ENCODE assay signal across 9 cellular contexts in the genomic region with DNA sequence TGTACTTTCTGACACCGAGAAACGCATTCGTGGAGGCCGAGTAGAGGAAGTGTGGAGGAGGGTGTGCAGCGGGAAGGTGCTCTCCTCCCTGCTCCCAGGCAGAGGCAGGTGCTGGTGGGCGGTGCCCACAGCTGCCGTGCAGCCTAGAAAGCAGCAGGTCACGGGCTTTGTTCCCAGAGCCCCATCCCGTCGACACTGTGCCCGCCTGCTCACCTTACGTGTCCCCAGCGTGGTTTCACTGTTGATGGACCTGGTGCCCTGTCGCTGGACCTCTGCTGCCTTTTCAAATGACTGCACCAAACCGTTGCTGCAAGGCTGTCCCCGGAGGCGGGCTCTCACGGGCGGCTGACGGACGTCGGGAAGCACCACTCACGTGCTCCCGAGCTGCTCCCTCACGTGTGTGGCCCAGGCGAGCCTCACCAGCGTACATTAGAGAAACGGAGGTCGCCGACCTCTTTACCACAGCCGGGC. TPM values are rescaled to one million over a fixed set of nuclear protein-coding genes. Genes with fewer than 3 reads are reported as not detected.
DNase-seq lines count a peak whose midpoint lies in the region; ATAC-seq, FAIRE-seq and TF ChIP-seq lines count a peak whose summit lies in the region.
"Had no signal": no experiment of that assay in that cellular context is flagged by ENCODE, and none has a peak within 500 bp of the region (broad histone marks: within the 10 kb centered on the region; RNA-seq: fewer than 3 reads in every experiment).

No MANE protein-coding gene starts in this region.

- no peak for ATAC-seq in HepG2
- no peak for ATAC-seq in right lobe of liver
- ATAC-seq in activated T-helper 17 cell treated with anti-CD3 and anti-CD28 coated beads, Interleukin-2, amount 50 U/mL, for 72 hours (replicated peaks): peak; percentile 38
- peak; percentile 44 for ATAC-seq in stimulated activated memory B cell treated with anti-CD40 and anti-IgM and Interleukin-4, amounts not matched to agents 10 μg/mL and 1 μg/mL and 100 μg/mL, for 72 hours

- no peak for TF ChIP-seq RAD21 in HepG2 (CRISPR knock-in tag; IDR thresholded peaks at IDR 0.05)

- H3K4me3 ChIP-seq in HepG2 (replicated peaks in 1 of 3; ENCODE audit: insufficient read depth in 1 of 3, low read depth in 2 of 3, low read length in 3 of 3): no peak overlapping the region
- H3K4me3 ChIP-seq in right lobe of liver: no peak overlapping the region

- H3K4me1 ChIP-seq in HepG2 (ENCODE audit: insufficient read depth, low read length) (peaks cover 27% of the 10 kb centered on the region), right lobe of liver (no peaks in the 10 kb centered on the region)

- no TSS peak for BruUV-seq in HepG2 (replicated peaks; lab: Mats Ljungman, UMichigan)

- no peaks in the 10 kb centered on the region for H4K20me1 ChIP-seq in HepG2 (ENCODE audit: insufficient read depth, low read length)

- in situ Hi-C loops in HepG2 (cut with HindIII; ENCODE audit: extremely low pct_ligation_motif_present, low pct_unique_long_range_greater_than_20kb): no loop called here

- H3K27me3 Mint-ChIP-seq in activated T-helper 17 cell treated with anti-CD3 and anti-CD28 coated beads, Interleukin-2, amount 50 U/mL, for 72 hours: no peaks in the 10 kb centered on the region
- H3K27me3 Mint-ChIP-seq in stimulated activated memory B cell treated with anti-CD40 and anti-IgM and Interleukin-4, amounts not matched to agents 10 μg/mL and 1 μg/mL and 100 μg/mL, for 72 hours: no peaks in the 10 kb centered on the region
- H3K27me3 Mint-ChIP-seq: naive B cell had no signal

- peaks cover 5% of the 10 kb centered on the region for H3K4me1 Mint-ChIP-seq in activated T-helper 17 cell treated with anti-CD3 and anti-CD28 coated beads, Interleukin-2, amount 50 U/mL, for 72 hours
- peaks cover 33% of the 10 kb centered on the region for H3K4me1 Mint-ChIP-seq in stimulated activated memory B cell treated with anti-CD40 and anti-IgM and Interleukin-4, amounts not matched to agents 10 μg/mL and 1 μg/mL and 100 μg/mL, for 72 hours

- H3K79me2 ChIP-seq in HepG2 (ENCODE audit: insufficient read depth, low read length): no peaks in the 10 kb centered on the region

- no peaks in the 10 kb centered on the region for H3K9me3 Mint-ChIP-seq in activated T-helper 17 cell treated with anti-CD3 and anti-CD28 coated beads, Interleukin-2, amount 50 U/mL, for 72 hours
- H3K9me3 Mint-ChIP-seq in stimulated activated memory B cell treated with anti-CD40 and anti-IgM and Interleukin-4, amounts not matched to agents 10 μg/mL and 1 μg/mL and 100 μg/mL, for 72 hours: no peaks in the 10 kb centered on the region
- H3K9me3 Mint-ChIP-seq: naive B cell had no signal

- H3K27ac ChIP-seq in HepG2 (ENCODE audit: extremely low read length, insufficient read depth, low read length) (no peak overlapping the region), right lobe of liver (no peak overlapping the region)
- H3K27ac ChIP-seq: WERI-Rb-1 had no signal

- H3K4me2 ChIP-seq in HepG2 (ENCODE audit: low read depth, low read length): no peak overlapping the region

- WGBS in HepG2 (ENCODE audit: low lambda C conversion rate): 97% methylated on average over 30 of the region's 31 CpGs
- 82% methylated on average over 13 of the region's 31 CpGs for WGBS in right lobe of liver (ENCODE audit: insufficient coverage, low coverage, low lambda C conversion rate, missing lambda C conversion rate)

- TF ChIP-seq CTCF in HepG2 (CRISPR knock-in tag; IDR thresholded peaks at IDR 0.05) (no peak), right lobe of liver (IDR thresholded peaks at IDR 0.05) (no peak)

- intact Hi-C loops in HepG2 (cut with micrococcal nuclease; ENCODE audit: unreplicated experiment) (no loop called here), right lobe of liver (cut with DNase I) (no loop called here)

- H3K36me3 Mint-ChIP-seq in activated T-helper 17 cell treated with anti-CD3 and anti-CD28 coated beads, Interleukin-2, amount 50 U/mL, for 72 hours (ENCODE audit: low read depth): peaks cover 99% of the 10 kb centered on the region
- H3K36me3 Mint-ChIP-seq in stimulated activated memory B cell treated with anti-CD40 and anti-IgM and Interleukin-4, amounts not matched to agents 10 μg/mL and 1 μg/mL and 100 μg/mL, for 72 hours: peaks cover 81% of the 10 kb centered on the region

- no peak overlapping the region for H2AFZ ChIP-seq in HepG2 (ENCODE audit: low read length)

- CTCF ChIA-PET in HepG2 (lab: Yijun Ruan, JAX; ENCODE audit: low intra/inter-chr PET ratio, low total read pairs): no interaction called here

- no peak for TF ChIP-seq POLR2A in HepG2 (IDR thresholded peaks at IDR 0.05; ENCODE audit: insufficient read depth in 1 of 2, low read depth in 2 of 2, low read length in 2 of 2)
- TF ChIP-seq POLR2A in right lobe of liver (IDR thresholded peaks at IDR 0.05): no peak

- no peak for FAIRE-seq in HepG2 (lab: Jason Lieb, UNC)
- FAIRE-seq: astrocyte had no signal

- DNase-seq in HepG2 (ENCODE audit: low spot score) (no peak), right lobe of liver (no peak), NCI-H1694 (lab: John Stamatoyannopoulos, UW) (no peak), COR-L47 (lab: John Stamatoyannopoulos, UW) (no peak)
- DNase-seq: naive B cell, WERI-Rb-1 had no signal

- no peak overlapping the region for H3K9ac ChIP-seq in HepG2 (ENCODE audit: insufficient read depth, low read depth, low read length)

- no peak for TF ChIP-seq EP300 in HepG2 (IDR thresholded peaks at IDR 0.05; ENCODE audit: low read depth in 2 of 2, low read length in 2 of 2)
- TF ChIP-seq EP300 in HepG2 (CRISPR knock-in tag; IDR thresholded peaks at IDR 0.05; ENCODE audit: borderline replicate concordance): no peak

- H3K27me3 ChIP-seq in HepG2 (ENCODE audit: control insufficient read depth in 1 of 2, insufficient read depth in 2 of 2, low read length in 2 of 2): no peaks in the 10 kb centered on the region
- H3K27me3 ChIP-seq in right lobe of liver: no peaks in the 10 kb centered on the region

- H3K36me3 ChIP-seq in HepG2 (replicated peaks in 1 of 2; ENCODE audit: control insufficient read depth in 1 of 2, insufficient read depth in 2 of 2, low read length in 2 of 2) (peaks cover 41 to 79% of the 10 kb centered on the region in 2 experiments), right lobe of liver (peaks cover 0 to 64% (median 24%) of the 10 kb centered on the region in 4 donors)

- POLR2A ChIA-PET in HepG2 (lab: Yijun Ruan, JAX): interaction anchor here (0.6 kb wide), 1 partner anchor 17 kb away, joined by 3 read pairs; no protein-coding TSS in a partner anchor

- peak overlapping the region; percentile 63 for H3K27ac Mint-ChIP-seq in activated T-helper 17 cell treated with anti-CD3 and anti-CD28 coated beads, Interleukin-2, amount 50 U/mL, for 72 hours
- H3K27ac Mint-ChIP-seq in stimulated activated memory B cell treated with anti-CD40 and anti-IgM and Interleukin-4, amounts not matched to agents 10 μg/mL and 1 μg/mL and 100 μg/mL, for 72 hours: peak overlapping the region; percentile 78

- peak overlapping the region; percentile 35 for H3K4me3 Mint-ChIP-seq in activated T-helper 17 cell treated with anti-CD3 and anti-CD28 coated beads, Interleukin-2, amount 50 U/mL, for 72 hours
- H3K4me3 Mint-ChIP-seq in stimulated activated memory B cell treated with anti-CD40 and anti-IgM and Interleukin-4, amounts not matched to agents 10 μg/mL and 1 μg/mL and 100 μg/mL, for 72 hours: peak overlapping the region; percentile 44
- H3K4me3 Mint-ChIP-seq: naive B cell had no signal

- H3K9me3 ChIP-seq in HepG2 (ENCODE audit: low read length) (no peaks in the 10 kb centered on the region), right lobe of liver (no peaks in the 10 kb centered on the region)

RNA-seq across cellular contexts. Expression of a gene that starts 20.8 kb away (rescaled TPM):
- total RNA-seq in HepG2 (2016; rRNA removed; fragmentation: Illumina TruSeq; extraction: Trizol) (108 and 130 TPM in 2 replicates), right lobe of liver (10 to 100 TPM; 24.4 to 49.3 (median 28.6) TPM)
- 129 and 146 TPM in 2 replicates for total RNA-seq in HepG2 (2016; cell fraction: cytosol; rRNA removed; fragmentation: Illumina TruSeq; extraction: Trizol; ENCODE audit: low read depth)
- 99.2 and 143 TPM in 2 replicates for total RNA-seq in HepG2 (2016; cell fraction: insoluble cytoplasmic fraction; rRNA removed; fragmentation: Illumina TruSeq; extraction: Trizol)
- total RNA-seq in HepG2 (2016; cell fraction: membrane; rRNA removed; fragmentation: Illumina TruSeq; extraction: Trizol): 198 and 217 TPM in 2 replicates
- 72.7 and 85.2 TPM in 2 replicates for total RNA-seq in HepG2 (2016; cell fraction: nucleus; rRNA removed; fragmentation: Illumina TruSeq; extraction: Trizol)
- 70.5 and 89.7 TPM in 2 replicates for polyA plus RNA-seq in HepG2 (2011; rRNA removed)
- 94.0 and 125 TPM in 2 replicates for polyA plus RNA-seq in HepG2 (2011; cell fraction: cytosol; rRNA removed)
- 130 and 144 TPM in 2 replicates for polyA plus RNA-seq in HepG2 (2011; cell fraction: nucleus; rRNA removed)
- polyA plus RNA-seq in HepG2 (2012): 41.8 and 57.9 TPM in 2 replicates
- polyA plus RNA-seq in HepG2 (2016; cell fraction: cytosol; fragmentation: Illumina TruSeq; extraction: Trizol; ENCODE audit: low read depth): 147 and 176 TPM in 2 replicates
- polyA plus RNA-seq in HepG2 (2016; cell fraction: insoluble cytoplasmic fraction; fragmentation: Illumina TruSeq; extraction: Trizol; ENCODE audit: low read depth): 97.4 and 103 TPM in 2 replicates
- 170 and 175 TPM in 2 replicates for polyA plus RNA-seq in HepG2 (2016; cell fraction: membrane; fragmentation: Illumina TruSeq; extraction: Trizol; ENCODE audit: low read depth)
- polyA plus RNA-seq in HepG2 (2016; cell fraction: nucleus; fragmentation: Illumina TruSeq; extraction: Trizol; ENCODE audit: insufficient read depth, low read depth): 156 and 163 TPM in 2 replicates
- polyA minus RNA-seq in HepG2 (2011; rRNA and poly(A)+ RNA removed; ENCODE audit: low replicate concordance): 33.4 and 58.0 TPM in 2 replicates
- polyA minus RNA-seq in HepG2 (2011; cell fraction: cytosol; rRNA and poly(A)+ RNA removed): 18.1 and 22.7 TPM in 2 replicates
- 23.2 and 28.0 TPM in 2 replicates for polyA minus RNA-seq in HepG2 (2011; cell fraction: nucleus; rRNA and poly(A)+ RNA removed)
- 10 to 100 TPM; 45.8 to 74.8 TPM for total RNA-seq in activated T-helper 17 cell treated with anti-CD3 and anti-CD28 coated beads, Interleukin-2, amount 50 U/mL, for 72 hours

RNA-seq across cellular contexts. Expression of a gene that starts 21.3 kb away (rescaled TPM):
- total RNA-seq in HepG2 (2016; rRNA removed; fragmentation: Illumina TruSeq; extraction: Trizol): 8.8 and 10.1 TPM in 2 replicates
- 11.7 and 13.9 TPM in 2 replicates for total RNA-seq in HepG2 (2016; cell fraction: cytosol; rRNA removed; fragmentation: Illumina TruSeq; extraction: Trizol; ENCODE audit: low read depth)
- 8.6 and 13.2 TPM in 2 replicates for total RNA-seq in HepG2 (2016; cell fraction: insoluble cytoplasmic fraction; rRNA removed; fragmentation: Illumina TruSeq; extraction: Trizol)
- 13.1 and 15.2 TPM in 2 replicates for total RNA-seq in HepG2 (2016; cell fraction: membrane; rRNA removed; fragmentation: Illumina TruSeq; extraction: Trizol)
- 16.1 and 17.8 TPM in 2 replicates for total RNA-seq in HepG2 (2016; cell fraction: nucleus; rRNA removed; fragmentation: Illumina TruSeq; extraction: Trizol)
- polyA plus RNA-seq in HepG2 (2011; rRNA removed): 7.9 and 8.6 TPM in 2 replicates
- polyA plus RNA-seq in HepG2 (2011; cell fraction: cytosol; rRNA removed): 6.1 and 7.3 TPM in 2 replicates
- 34.7 and 47.7 TPM in 2 replicates for polyA plus RNA-seq in HepG2 (2011; cell fraction: nucleus; rRNA removed)
- 34.0 and 34.2 TPM in 2 replicates for polyA plus RNA-seq in HepG2 (2012)
- 12.1 and 13.8 TPM in 2 replicates for polyA plus RNA-seq in HepG2 (2016; cell fraction: cytosol; fragmentation: Illumina TruSeq; extraction: Trizol; ENCODE audit: low read depth)
- polyA plus RNA-seq in HepG2 (2016; cell fraction: insoluble cytoplasmic fraction; fragmentation: Illumina TruSeq; extraction: Trizol; ENCODE audit: low read depth): 18.7 and 31.5 TPM in 2 replicates
- 17.7 and 21.0 TPM in 2 replicates for polyA plus RNA-seq in HepG2 (2016; cell fraction: membrane; fragmentation: Illumina TruSeq; extraction: Trizol; ENCODE audit: low read depth)
- polyA plus RNA-seq in HepG2 (2016; cell fraction: nucleus; fragmentation: Illumina TruSeq; extraction: Trizol; ENCODE audit: insufficient read depth, low read depth): 46.1 and 47.0 TPM in 2 replicates
- 20.0 and 24.2 TPM in 2 replicates for polyA minus RNA-seq in HepG2 (2011; rRNA and poly(A)+ RNA removed; ENCODE audit: low replicate concordance)
- 16.0 and 20.6 TPM in 2 replicates for polyA minus RNA-seq in HepG2 (2011; cell fraction: cytosol; rRNA and poly(A)+ RNA removed)
- 34.1 and 34.2 TPM in 2 replicates for polyA minus RNA-seq in HepG2 (2011; cell fraction: nucleus; rRNA and poly(A)+ RNA removed)
- total RNA-seq in right lobe of liver: 10 to 100 TPM; 14.0 to 22.1 (median 19.1) TPM
- 100 to 1,000 TPM in 1 of 2 donors, 10 to 100 TPM in 1; 99.5 to 119 TPM for total RNA-seq in activated T-helper 17 cell treated with anti-CD3 and anti-CD28 coated beads, Interleukin-2, amount 50 U/mL, for 72 hours

RNA-seq across cellular contexts. Expression of a gene that starts 33.8 kb away (rescaled TPM):
- total RNA-seq in HepG2 (2016; rRNA removed; fragmentation: Illumina TruSeq; extraction: Trizol) (0.18 TPM in 1 of 2 replicates, not detected in the other), right lobe of liver (1 to 10 TPM in 1 of 6 experiments, under 1 TPM in 5; 0.24 to 1.2 (median 0.59) TPM)
- not detected in 2 replicates for total RNA-seq in HepG2 (2016; cell fraction: cytosol; rRNA removed; fragmentation: Illumina TruSeq; extraction: Trizol; ENCODE audit: low read depth)
- not detected in 2 replicates for total RNA-seq in HepG2 (2016; cell fraction: insoluble cytoplasmic fraction; rRNA removed; fragmentation: Illumina TruSeq; extraction: Trizol)
- 0.09 TPM in 1 of 2 replicates, not detected in the other for total RNA-seq in HepG2 (2016; cell fraction: membrane; rRNA removed; fragmentation: Illumina TruSeq; extraction: Trizol)
- total RNA-seq in HepG2 (2016; cell fraction: nucleus; rRNA removed; fragmentation: Illumina TruSeq; extraction: Trizol): not detected in 2 replicates
- polyA plus RNA-seq in HepG2 (2011; rRNA removed): 0.03 and 0.04 TPM in 2 replicates
- polyA plus RNA-seq in HepG2 (2011; cell fraction: cytosol; rRNA removed): 0.05 TPM in 1 of 2 replicates, not detected in the other
- 1.2 and 2.0 TPM in 2 replicates for polyA plus RNA-seq in HepG2 (2011; cell fraction: nucleus; rRNA removed)
- 0.08 TPM in 1 of 2 replicates, not detected in the other for polyA plus RNA-seq in HepG2 (2012)
- polyA plus RNA-seq in HepG2 (2016; cell fraction: cytosol; fragmentation: Illumina TruSeq; extraction: Trizol; ENCODE audit: low read depth): 0.06 TPM in 1 of 2 replicates, not detected in the other
- polyA plus RNA-seq in HepG2 (2016; cell fraction: insoluble cytoplasmic fraction; fragmentation: Illumina TruSeq; extraction: Trizol; ENCODE audit: low read depth): not detected in 2 replicates
- polyA plus RNA-seq in HepG2 (2016; cell fraction: membrane; fragmentation: Illumina TruSeq; extraction: Trizol; ENCODE audit: low read depth): not detected in 2 replicates
- 0.51 TPM in 2 replicates for polyA plus RNA-seq in HepG2 (2016; cell fraction: nucleus; fragmentation: Illumina TruSeq; extraction: Trizol; ENCODE audit: insufficient read depth, low read depth)
- 0.48 and 1.0 TPM in 2 replicates for polyA minus RNA-seq in HepG2 (2011; rRNA and poly(A)+ RNA removed; ENCODE audit: low replicate concordance)
- polyA minus RNA-seq in HepG2 (2011; cell fraction: cytosol; rRNA and poly(A)+ RNA removed): not detected in 2 replicates
- polyA minus RNA-seq in HepG2 (2011; cell fraction: nucleus; rRNA and poly(A)+ RNA removed): 0.62 TPM in 1 of 2 replicates, not detected in the other
- 1 to 10 TPM; 2.0 to 6.1 TPM for total RNA-seq in activated T-helper 17 cell treated with anti-CD3 and anti-CD28 coated beads, Interleukin-2, amount 50 U/mL, for 72 hours

RNA-seq across cellular contexts. Expression of a gene that starts 40.9 kb away (rescaled TPM):
- total RNA-seq in HepG2 (2016; rRNA removed; fragmentation: Illumina TruSeq; extraction: Trizol): 0.38 and 0.73 TPM in 2 replicates
- 1.1 TPM in 2 replicates for total RNA-seq in HepG2 (2016; cell fraction: cytosol; rRNA removed; fragmentation: Illumina TruSeq; extraction: Trizol; ENCODE audit: low read depth)
- 0.54 and 0.56 TPM in 2 replicates for total RNA-seq in HepG2 (2016; cell fraction: insoluble cytoplasmic fraction; rRNA removed; fragmentation: Illumina TruSeq; extraction: Trizol)
- 0.96 and 1.2 TPM in 2 replicates for total RNA-seq in HepG2 (2016; cell fraction: membrane; rRNA removed; fragmentation: Illumina TruSeq; extraction: Trizol)
- 0.40 and 0.69 TPM in 2 replicates for total RNA-seq in HepG2 (2016; cell fraction: nucleus; rRNA removed; fragmentation: Illumina TruSeq; extraction: Trizol)
- 0.16 and 0.39 TPM in 2 replicates for polyA plus RNA-seq in HepG2 (2011; rRNA removed)
- 0.27 and 0.36 TPM in 2 replicates for polyA plus RNA-seq in HepG2 (2011; cell fraction: cytosol; rRNA removed)
- 0.29 TPM in 1 of 2 replicates, not detected in the other for polyA plus RNA-seq in HepG2 (2011; cell fraction: nucleus; rRNA removed)
- polyA plus RNA-seq in HepG2 (2012): 0.41 and 0.44 TPM in 2 replicates
- 0.88 and 1.2 TPM in 2 replicates for polyA plus RNA-seq in HepG2 (2016; cell fraction: cytosol; fragmentation: Illumina TruSeq; extraction: Trizol; ENCODE audit: low read depth)
- polyA plus RNA-seq in HepG2 (2016; cell fraction: insoluble cytoplasmic fraction; fragmentation: Illumina TruSeq; extraction: Trizol; ENCODE audit: low read depth): 0.73 and 0.80 TPM in 2 replicates
- 0.84 and 1.0 TPM in 2 replicates for polyA plus RNA-seq in HepG2 (2016; cell fraction: membrane; fragmentation: Illumina TruSeq; extraction: Trizol; ENCODE audit: low read depth)
- polyA plus RNA-seq in HepG2 (2016; cell fraction: nucleus; fragmentation: Illumina TruSeq; extraction: Trizol; ENCODE audit: insufficient read depth, low read depth): 0.57 and 0.95 TPM in 2 replicates
- polyA minus RNA-seq in HepG2 (2011; rRNA and poly(A)+ RNA removed; ENCODE audit: low replicate concordance): not detected in 2 replicates
- polyA minus RNA-seq in HepG2 (2011; cell fraction: cytosol; rRNA and poly(A)+ RNA removed): not detected in 2 replicates
- not detected in 2 replicates for polyA minus RNA-seq in HepG2 (2011; cell fraction: nucleus; rRNA and poly(A)+ RNA removed)
- under 1 TPM in 3 of 6 experiments, not detected in 3; 0.28 to 0.81 (median 0.42) TPM for total RNA-seq in right lobe of liver
- 1 to 10 TPM in 1 of 2 donors, under 1 TPM in 1; 0.61 to 1.0 TPM for total RNA-seq in activated T-helper 17 cell treated with anti-CD3 and anti-CD28 coated beads, Interleukin-2, amount 50 U/mL, for 72 hours

RNA-seq across cellular contexts. Expression of a gene that starts 51.6 kb away (rescaled TPM):
- total RNA-seq in HepG2 (2016; rRNA removed; fragmentation: Illumina TruSeq; extraction: Trizol): 7.5 and 9.7 TPM in 2 replicates
- 20.6 and 20.7 TPM in 2 replicates for total RNA-seq in HepG2 (2016; cell fraction: cytosol; rRNA removed; fragmentation: Illumina TruSeq; extraction: Trizol; ENCODE audit: low read depth)
- 6.4 and 8.2 TPM in 2 replicates for total RNA-seq in HepG2 (2016; cell fraction: insoluble cytoplasmic fraction; rRNA removed; fragmentation: Illumina TruSeq; extraction: Trizol)
- total RNA-seq in HepG2 (2016; cell fraction: membrane; rRNA removed; fragmentation: Illumina TruSeq; extraction: Trizol): 12.0 and 15.8 TPM in 2 replicates
- total RNA-seq in HepG2 (2016; cell fraction: nucleus; rRNA removed; fragmentation: Illumina TruSeq; extraction: Trizol): 12.3 and 14.9 TPM in 2 replicates
- polyA plus RNA-seq in HepG2 (2011; rRNA removed): 14.6 and 17.9 TPM in 2 replicates
- 6.1 and 9.5 TPM in 2 replicates for polyA plus RNA-seq in HepG2 (2011; cell fraction: cytosol; rRNA removed)
- 138 and 210 TPM in 2 replicates for polyA plus RNA-seq in HepG2 (2011; cell fraction: nucleus; rRNA removed)
- polyA plus RNA-seq in HepG2 (2012): 22.3 and 23.3 TPM in 2 replicates
- polyA plus RNA-seq in HepG2 (2016; cell fraction: cytosol; fragmentation: Illumina TruSeq; extraction: Trizol; ENCODE audit: low read depth): 2.5 and 3.3 TPM in 2 replicates
- polyA plus RNA-seq in HepG2 (2016; cell fraction: insoluble cytoplasmic fraction; fragmentation: Illumina TruSeq; extraction: Trizol; ENCODE audit: low read depth): 10.5 and 15.3 TPM in 2 replicates
- polyA plus RNA-seq in HepG2 (2016; cell fraction: membrane; fragmentation: Illumina TruSeq; extraction: Trizol; ENCODE audit: low read depth): 7.1 TPM in 2 replicates
- polyA plus RNA-seq in HepG2 (2016; cell fraction: nucleus; fragmentation: Illumina TruSeq; extraction: Trizol; ENCODE audit: insufficient read depth, low read depth): 76.0 and 84.3 TPM in 2 replicates
- 36.8 and 45.6 TPM in 2 replicates for polyA minus RNA-seq in HepG2 (2011; rRNA and poly(A)+ RNA removed; ENCODE audit: low replicate concordance)
- polyA minus RNA-seq in HepG2 (2011; cell fraction: cytosol; rRNA and poly(A)+ RNA removed): 21.6 and 26.0 TPM in 2 replicates
- 30.1 and 31.9 TPM in 2 replicates for polyA minus RNA-seq in HepG2 (2011; cell fraction: nucleus; rRNA and poly(A)+ RNA removed)
- total RNA-seq in right lobe of liver: 10 to 100 TPM; 10.3 to 23.5 (median 14.9) TPM
- total RNA-seq in activated T-helper 17 cell treated with anti-CD3 and anti-CD28 coated beads, Interleukin-2, amount 50 U/mL, for 72 hours: 100 to 1,000 TPM in 1 of 2 donors, 10 to 100 TPM in 1; 76.6 to 114 TPM

Comparison
In these comparisons a context has a peak if more than half of its experiments do, and no peak if none do; other contexts are left out.
1. ATAC-seq: peak in activated T-helper 17 cell treated with anti-CD3 and anti-CD28 coated beads, Interleukin-2, amount 50 U/mL, for 72 hours (single experiment) and stimulated activated memory B cell treated with anti-CD40 and anti-IgM and Interleukin-4, amounts not matched to agents 10 μg/mL and 1 μg/mL and 100 μg/mL, for 72 hours (single experiment); none in HepG2 (single experiment) and right lobe of liver (0 of 4).
2. RNA of a gene that starts 21.3 kb away (total RNA-seq): 99.5 to 119 TPM in activated T-helper 17 cell treated with anti-CD3 and anti-CD28 coated beads, Interleukin-2, amount 50 U/mL, for 72 hours; 14.0 to 22.1 TPM in right lobe of liver and 8.6 to 17.8 TPM in HepG2; every median in the first group is over 4 times any median in the second.